ENCODE assay signal across 8 cellular contexts in the genomic region with DNA sequence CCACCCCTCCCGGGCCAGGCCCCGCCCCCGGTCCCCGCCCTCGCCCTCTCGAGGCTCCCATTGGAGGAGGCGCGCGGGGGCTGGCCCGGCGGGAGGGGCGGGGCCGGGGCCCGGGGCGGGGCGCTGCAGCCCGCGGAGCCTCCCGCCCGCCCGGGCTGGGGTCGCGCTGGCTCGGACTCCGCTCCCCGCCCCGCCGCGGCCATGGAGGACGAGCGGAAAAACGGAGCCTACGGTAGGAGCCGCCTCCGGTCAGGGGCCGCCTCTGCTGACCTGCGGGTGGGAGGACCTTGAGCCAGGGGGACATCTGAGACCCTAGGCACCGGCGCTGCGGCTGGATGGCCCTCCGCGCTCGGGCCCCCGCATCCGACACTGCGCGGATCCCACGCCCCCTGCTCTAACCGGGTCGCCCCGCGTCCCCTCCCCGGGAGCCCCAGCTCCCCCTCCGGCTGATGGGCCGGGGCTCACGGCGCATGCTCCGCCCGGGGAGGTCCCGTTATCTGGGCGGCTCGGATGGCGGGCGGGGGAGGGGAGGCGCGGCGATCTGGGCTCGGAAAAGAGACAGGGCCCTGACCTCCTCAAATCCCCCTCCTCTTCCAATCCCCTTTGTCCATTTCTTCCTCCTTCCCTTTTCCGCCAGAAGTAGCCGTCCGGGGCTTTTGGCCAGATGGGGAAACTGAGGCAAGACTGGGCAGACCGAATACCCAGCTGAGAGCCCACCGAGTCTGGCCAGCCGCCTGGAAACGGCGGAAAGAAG. TPM values are rescaled to one million over a fixed set of nuclear protein-coding genes. Genes with fewer than 3 reads are reported as not detected.
DNase-seq lines count a peak whose midpoint lies in the region; ATAC-seq and TF ChIP-seq lines count a peak whose summit lies in the region.

No MANE protein-coding gene starts in this region.

- peak; percentile 98 for DNase-seq in AG08395 (ENCODE audit: low spot score)
- peak; percentile 90 for DNase-seq in OCI-LY7 (ENCODE audit: low spot score)
- DNase-seq in activated T-cell treated with anti-CD3 and anti-CD28 coated beads for 48 hours (ENCODE audit: low read depth) = peak; percentile 89
- peak; percentile 87 to 92 for DNase-seq in erythroblast (lab: John Stamatoyannopoulos, UW)
- DNase-seq in stimulated activated CD8-positive, alpha-beta memory T cell treated with anti-CD3 and anti-CD28 coated beads, Interleukin-4, amount 100 ng/mL, for 4 hours (ENCODE audit: low read depth in 2 of 2, low spot score in 1 of 2) = peak; percentile 78 to 80

- TF ChIP-seq CTCF in OCI-LY7 (conservative IDR thresholded peaks at IDR 0.05; ENCODE audit: low read length) = no peak

- BruUV-seq in OCI-LY7 (replicated peaks; lab: Mats Ljungman, UMichigan) = no TSS peak

- peak; percentile 43 for ATAC-seq in GM18907 (IDR thresholded peaks at IDR 0.05; ENCODE audit: unreplicated experiment)
- peak; percentile 44 for ATAC-seq in HG03460 (IDR thresholded peaks at IDR 0.05; ENCODE audit: unreplicated experiment)

- H3K79me2 ChIP-seq in OCI-LY7 (ENCODE audit: insufficient read depth, low read depth, low read length) = peaks cover 47% of the 10 kb centered on the region

- CTCF ChIA-PET in OCI-LY7 (lab: Charles Lee; ENCODE audit: unreplicated experiment) = interaction anchor here (0.5 to 1.3 kb wide), 2 partner anchors 10 to 98 kb away, joined by 3 to 5 read pairs; no protein-coding TSS in a partner anchor

- H3K36me3 ChIP-seq in OCI-LY7 (ENCODE audit: insufficient read depth, low read length) (peaks cover 18% of the 10 kb centered on the region; the same call in 1 of the 2 replicates), mucosa of rectum (ENCODE audit: control insufficient read depth in 2 of 2, insufficient read depth in 2 of 2, low read length in 2 of 2) (no peaks in the 10 kb centered on the region)

- no peak overlapping the region for H2AFZ ChIP-seq in OCI-LY7 (ENCODE audit: low read length)

- intact Hi-C loops in OCI-LY7 (cut with micrococcal nuclease; ENCODE audit: unreplicated experiment) = loop anchor here (1.0 to 5.0 kb wide), 3 partner anchors 8 to 365 kb away; no protein-coding TSS in a partner anchor

- H3K4me3 ChIP-seq in OCI-LY7 (ENCODE audit: low read depth, low read length, poor library complexity, severe bottlenecking) (peak overlapping the region; percentile 93), mucosa of rectum (ENCODE audit: low read length in 2 of 2) (peak overlapping the region; percentile 84 to 88)

- peak overlapping the region; percentile 97 for H3K4me2 ChIP-seq in OCI-LY7 (ENCODE audit: low read length)

- H3K27me3 ChIP-seq in mucosa of rectum (ENCODE audit: control insufficient read depth in 2 of 2, insufficient read depth in 2 of 2, low read length in 2 of 2) = no peaks in the 10 kb centered on the region

- no peaks in the 10 kb centered on the region for H3K9me2 ChIP-seq in OCI-LY7 (ENCODE audit: insufficient read depth, low read length)

- H3K4me1 ChIP-seq in OCI-LY7 (ENCODE audit: insufficient read depth, low read length, poor library complexity, severe bottlenecking) (peaks cover 54% of the 10 kb centered on the region), mucosa of rectum (ENCODE audit: control insufficient read depth in 2 of 2, insufficient read depth in 2 of 2, low read length in 2 of 2) (peaks cover 13 to 23% of the 10 kb centered on the region in 2 donors)

- peak overlapping the region; percentile 93 for H3K27ac ChIP-seq in OCI-LY7 (ENCODE audit: low read depth, low read length, poor library complexity, severe bottlenecking)
- H3K27ac ChIP-seq in mucosa of rectum (ENCODE audit: low read depth in 2 of 2, low read length in 2 of 2) = peak overlapping the region; percentile 87 to 89

- 0 out of 2 replicates have a peak, but pooled peaks cover 3% of the 10 kb centered on the region for H4K20me1 ChIP-seq in OCI-LY7 (ENCODE audit: insufficient read depth, low read length)

- POLR2A ChIA-PET in OCI-LY7 (lab: Charles Lee) = interaction anchor here (2.2 to 3.4 kb wide), 2 partner anchors 7 to 21 kb away, joined by 8 to 22 read pairs; no protein-coding TSS in a partner anchor

- peak overlapping the region; percentile 77 to 79 for H3K9ac ChIP-seq in mucosa of rectum (ENCODE audit: low read depth in 1 of 2, low read length in 2 of 2)

- peak; percentile 67 for TF ChIP-seq POLR2A in erythroblast (IDR thresholded peaks at IDR 0.05; ENCODE audit: low read length)

- H3K9me3 ChIP-seq in OCI-LY7 (ENCODE audit: low read length) (no peaks in the 10 kb centered on the region), mucosa of rectum (ENCODE audit: control insufficient read depth in 2 of 2, low read length in 2 of 2) (no peaks in the 10 kb centered on the region)

RNA-seq across cellular contexts. Expression of a gene that starts 15.4 kb away (rescaled TPM):
- total RNA-seq in OCI-LY7 (2014; rRNA removed; shearing (Covaris generic)) = 0.44 TPM in 1 of 2 replicates, not detected in the other
- total RNA-seq in OCI-LY7 (2022) = not detected in 2 replicates

RNA-seq across cellular contexts. Expression of a gene that starts 22.8 kb away (rescaled TPM):
- 104 and 115 TPM in 2 replicates for total RNA-seq in OCI-LY7 (2014; rRNA removed; shearing (Covaris generic))
- total RNA-seq in OCI-LY7 (2022) = 197 and 248 TPM in 2 replicates

RNA-seq across cellular contexts. Expression of a gene that starts 33.7 kb away (rescaled TPM):
- total RNA-seq in OCI-LY7 (2014; rRNA removed; shearing (Covaris generic)) = 22.4 and 25.3 TPM in 2 replicates
- total RNA-seq in OCI-LY7 (2022) = 26.6 and 28.1 TPM in 2 replicates

RNA-seq across cellular contexts. Expression of a gene that starts 36.7 kb away (rescaled TPM):
- 44.9 and 53.6 TPM in 2 replicates for total RNA-seq in OCI-LY7 (2014; rRNA removed; shearing (Covaris generic))
- total RNA-seq in OCI-LY7 (2022) = 57.0 and 58.4 TPM in 2 replicates

RNA-seq across cellular contexts. Expression of a gene that starts 51.6 kb away (rescaled TPM):
- total RNA-seq in OCI-LY7 (2014; rRNA removed; shearing (Covaris generic)) = 308 and 347 TPM in 2 replicates
- total RNA-seq in OCI-LY7 (2022) = 553 and 569 TPM in 2 replicates

Comparison
In these comparisons a context has a peak if more than half of its experiments do, and no peak if none do; other contexts are left out.
1. Peak in every context shown above with its lines: DNase-seq, ATAC-seq, H3K4me3 ChIP-seq and H3K27ac ChIP-seq.